Comparison of ENCODE assay signal across 14 cellular contexts in the genomic region with DNA sequence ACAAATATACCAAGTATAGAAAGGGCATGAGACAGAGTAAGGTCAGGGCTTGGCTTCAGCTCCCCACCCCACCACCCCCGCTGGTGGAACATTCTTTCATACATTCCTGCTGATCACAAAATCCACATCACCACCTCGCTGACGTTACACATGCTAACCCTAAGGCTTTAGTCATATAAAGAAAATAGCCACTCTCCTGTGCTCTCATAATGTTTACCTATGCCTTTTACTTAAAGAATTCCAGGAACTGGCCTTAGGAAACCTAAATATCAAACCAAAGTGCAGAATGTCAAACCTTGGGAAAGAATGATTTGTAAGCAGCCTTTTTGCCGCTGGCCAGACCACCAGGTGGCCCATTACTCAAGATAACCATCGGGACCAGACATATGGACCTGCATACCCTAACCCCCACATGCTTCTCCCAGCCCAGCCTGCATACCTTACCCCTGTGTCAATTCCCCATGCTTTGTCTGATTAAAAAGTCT.
DNase-seq lines count a peak whose midpoint lies in the region; ATAC-seq and TF ChIP-seq lines count a peak whose summit lies in the region.
"Had no signal": no experiment of that assay in that cellular context is flagged by ENCODE, and none has a peak within 500 bp of the region (broad histone marks: within the 10 kb centered on the region; RNA-seq: fewer than 3 reads in every experiment).

No MANE protein-coding gene starts in this region.

- H3K27ac ChIP-seq in cardiac muscle cell (peak overlapping the region; percentile 31), heart right ventricle (no peak overlapping the region), hepatocyte (no peak overlapping the region), tibial artery (peak overlapping the region; percentile 13 to 61)

- no peaks in the 10 kb centered on the region for H3K79me2 ChIP-seq in hepatocyte

- H3K9me2 ChIP-seq in hepatocyte (replicated peaks; ENCODE audit: insufficient read depth) = no peaks in the 10 kb centered on the region

- no peaks in the 10 kb centered on the region for H3K36me3 ChIP-seq in cardiac muscle cell
- no peaks in the 10 kb centered on the region for H3K36me3 ChIP-seq in heart right ventricle
- no peaks in the 10 kb centered on the region for H3K36me3 ChIP-seq in hepatocyte (replicated peaks; ENCODE audit: insufficient read depth, low read depth)
- H3K36me3 ChIP-seq in tibial artery = no peaks in the 10 kb centered on the region

- CTCF ChIA-PET in WTC11 (lab: Charles Lee) = interaction anchor here (1.0 kb wide), 1 partner anchor 139 kb away, joined by 4 read pairs; no protein-coding TSS in a partner anchor
- CTCF ChIA-PET in activated CD8-positive, alpha-beta T cell treated with anti-CD3 and anti-CD28 coated beads for 36 hours (lab: Charles Lee) = interaction anchor here (1.2 kb wide), 1 partner anchor 13 kb away, joined by 3 read pairs; no protein-coding TSS in a partner anchor

- ATAC-seq in heart right ventricle (no peak), WTC11 (peak; percentile 84)
- no peak for ATAC-seq in activated CD8-positive, alpha-beta T cell treated with anti-CD3 and anti-CD28 coated beads for 36 hours
- ATAC-seq: natural killer cell had no signal

- no peak overlapping the region for H3K4me3 ChIP-seq in cardiac muscle cell
- no peak overlapping the region for H3K4me3 ChIP-seq in heart right ventricle
- H3K4me3 ChIP-seq in hepatocyte = no peak overlapping the region
- no peak overlapping the region for H3K4me3 ChIP-seq in tibial artery

- POLR2A ChIA-PET in WTC11 (lab: Charles Lee) = no interaction called here
- POLR2A ChIA-PET in activated CD8-positive, alpha-beta T cell treated with anti-CD3 and anti-CD28 coated beads for 36 hours (lab: Charles Lee) = no interaction called here

- DNase-seq in cardiac muscle cell (ENCODE audit: low read depth in 1 of 2, low spot score in 1 of 2) (peak; percentile 30 to 80), heart right ventricle (no peak), WTC11 (ENCODE audit: low spot score) (no peak), hepatocyte (ENCODE audit: low spot score) (peak; percentile 41), tibial artery (no peak), SW 1271 (lab: John Stamatoyannopoulos, UW) (no peak), SW480 (ENCODE audit: low spot score) (no peak)
- DNase-seq in activated CD8-positive, alpha-beta T cell treated with anti-CD3 and anti-CD28 coated beads for 36 hours = no peak
- DNase-seq: ACHN; activated B cell treated with CpG ODN at 0.5 μM for 24 hours; natural killer cell; NCI-H187 treated with DMSO at 0.1 percent for 48 hours; stimulated activated CD4-positive, alpha-beta T cell treated with anti-CD3 and anti-CD28 coated beads, Interleukin-2, amount 100 ng/mL, for 24 hours had no signal

- H3K27me3 ChIP-seq in cardiac muscle cell (no peaks in the 10 kb centered on the region), heart right ventricle (peaks cover 0 to 15% (median 0%) of the 10 kb centered on the region in 7 donors), hepatocyte (no peaks in the 10 kb centered on the region), tibial artery (no peaks in the 10 kb centered on the region)

- TF ChIP-seq CTCF in cardiac muscle cell (IDR thresholded peaks at IDR 0.05; ENCODE audit: low read depth, low read length) (no peak), heart right ventricle (IDR thresholded peaks at IDR 0.05) (no peak), WTC11 (IDR thresholded peaks at IDR 0.05) (no peak), hepatocyte (IDR thresholded peaks at IDR 0.05; ENCODE audit: poor library complexity) (no peak), tibial artery (IDR thresholded peaks at IDR 0.05) (no peak)
- TF ChIP-seq CTCF in activated CD8-positive, alpha-beta T cell treated with anti-CD3 and anti-CD28 coated beads for 36 hours (IDR thresholded peaks at IDR 0.05) = no peak

- 49% methylated on average over 5 of the region's 5 CpGs for WGBS in heart right ventricle, 2 donors
- WGBS in hepatocyte (ENCODE audit: low lambda C conversion rate, missing lambda C conversion rate) = 32% methylated on average over 5 of the region's 5 CpGs

- peaks cover 3% of the 10 kb centered on the region; the same call in 1 of the 2 replicates for H3K27me3 Mint-ChIP-seq in WTC11 (ENCODE audit: low read depth)
- no peaks in the 10 kb centered on the region for H3K27me3 Mint-ChIP-seq in activated CD8-positive, alpha-beta T cell treated with anti-CD3 and anti-CD28 coated beads for 36 hours
- H3K27me3 Mint-ChIP-seq: activated B cell treated with CpG ODN at 0.5 μM for 24 hours had no signal

- peaks cover 18% of the 10 kb centered on the region for H3K4me1 ChIP-seq in cardiac muscle cell (ENCODE audit: low read depth)
- H3K4me1 ChIP-seq in heart right ventricle = no peaks in the 10 kb centered on the region
- no peaks in the 10 kb centered on the region for H3K4me1 ChIP-seq in hepatocyte (ENCODE audit: insufficient read depth)
- H3K4me1 ChIP-seq in tibial artery = peaks cover 0 to 17% (median 0%) of the 10 kb centered on the region in 4 donors

- H3K4me2 ChIP-seq in hepatocyte = no peak overlapping the region

- no peak overlapping the region for H3K4me3 Mint-ChIP-seq in WTC11
- no peak overlapping the region for H3K4me3 Mint-ChIP-seq in activated CD8-positive, alpha-beta T cell treated with anti-CD3 and anti-CD28 coated beads for 36 hours
- H3K4me3 Mint-ChIP-seq: activated B cell treated with CpG ODN at 0.5 μM for 24 hours; activated T-helper 1 cell treated with anti-CD3 and anti-CD28 coated beads, Interleukin-12 subunit alpha, Interleukin-12 subunit beta, Interleukin-2, Interleukin-4 antibody, amounts not matched to agents 30 ng/mL and 10 ng/mL and 1 ng/mL, durations not matched to agents 14 hours and 24 hours and 36 hours; natural killer cell had no signal

- peaks cover 21% of the 10 kb centered on the region for H3K4me1 Mint-ChIP-seq in WTC11
- peaks cover 21% of the 10 kb centered on the region for H3K4me1 Mint-ChIP-seq in activated CD8-positive, alpha-beta T cell treated with anti-CD3 and anti-CD28 coated beads for 36 hours (ENCODE audit: low read depth)
- H3K4me1 Mint-ChIP-seq: activated B cell treated with CpG ODN at 0.5 μM for 24 hours had no signal

- no peak overlapping the region for H2AFZ ChIP-seq in hepatocyte

- no peak overlapping the region for H3K27ac Mint-ChIP-seq in WTC11
- no peak overlapping the region for H3K27ac Mint-ChIP-seq in activated CD8-positive, alpha-beta T cell treated with anti-CD3 and anti-CD28 coated beads for 36 hours
- H3K27ac Mint-ChIP-seq: activated B cell treated with CpG ODN at 0.5 μM for 24 hours, natural killer cell had no signal

- H4K20me1 ChIP-seq in hepatocyte (ENCODE audit: insufficient read depth, poor library complexity, severe bottlenecking) = no peaks in the 10 kb centered on the region

- peaks cover 12% of the 10 kb centered on the region for H3K36me3 Mint-ChIP-seq in WTC11
- H3K36me3 Mint-ChIP-seq in activated CD8-positive, alpha-beta T cell treated with anti-CD3 and anti-CD28 coated beads for 36 hours (ENCODE audit: low read depth) = peaks cover 4% of the 10 kb centered on the region
- H3K36me3 Mint-ChIP-seq: natural killer cell had no signal

- peaks cover 23% of the 10 kb centered on the region for H3K9me3 Mint-ChIP-seq in WTC11
- H3K9me3 Mint-ChIP-seq in activated CD8-positive, alpha-beta T cell treated with anti-CD3 and anti-CD28 coated beads for 36 hours = no peaks in the 10 kb centered on the region
- H3K9me3 Mint-ChIP-seq: activated B cell treated with CpG ODN at 0.5 μM for 24 hours had no signal

- intact Hi-C loops in heart right ventricle (cut with DNase I) (no loop called here), tibial artery (cut with DNase I; ENCODE audit: low total_unique reads) (no loop called here)
- intact Hi-C loops in activated CD8-positive, alpha-beta T cell treated with anti-CD3 and anti-CD28 coated beads for 36 hours (cut with micrococcal nuclease) = no loop called here

- H3K9me3 ChIP-seq in cardiac muscle cell (ENCODE audit: low read depth) (no peaks in the 10 kb centered on the region), heart right ventricle (no peaks in the 10 kb centered on the region), hepatocyte (ENCODE audit: low read depth) (no peaks in the 10 kb centered on the region), tibial artery (no peaks in the 10 kb centered on the region)

TF ChIP-seq in WTC11, 78 proteins besides CTCF, POLR2A, EP300 and RAD21:
- TF ChIP-seq MXD4 (CRISPR knock-in tag; IDR thresholded peaks at IDR 0.05; ENCODE audit: borderline replicate concordance) (no peak), SMAD4 (CRISPR knock-in tag; IDR thresholded peaks at IDR 0.05) (no peak), CREM (CRISPR knock-in tag; IDR thresholded peaks at IDR 0.05) (no peak)
- TF ChIP-seq, protein P1, sequence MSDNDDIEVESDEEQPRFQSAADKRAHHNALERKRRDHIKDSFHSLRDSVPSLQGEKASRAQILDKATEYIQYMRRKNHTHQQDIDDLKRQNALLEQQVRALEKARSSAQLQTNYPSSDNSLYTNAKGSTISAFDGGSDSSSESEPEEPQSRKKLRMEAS (CRISPR knock-in tag; IDR thresholded peaks at IDR 0.05) = no peak
- TF ChIP-seq, protein P2, sequence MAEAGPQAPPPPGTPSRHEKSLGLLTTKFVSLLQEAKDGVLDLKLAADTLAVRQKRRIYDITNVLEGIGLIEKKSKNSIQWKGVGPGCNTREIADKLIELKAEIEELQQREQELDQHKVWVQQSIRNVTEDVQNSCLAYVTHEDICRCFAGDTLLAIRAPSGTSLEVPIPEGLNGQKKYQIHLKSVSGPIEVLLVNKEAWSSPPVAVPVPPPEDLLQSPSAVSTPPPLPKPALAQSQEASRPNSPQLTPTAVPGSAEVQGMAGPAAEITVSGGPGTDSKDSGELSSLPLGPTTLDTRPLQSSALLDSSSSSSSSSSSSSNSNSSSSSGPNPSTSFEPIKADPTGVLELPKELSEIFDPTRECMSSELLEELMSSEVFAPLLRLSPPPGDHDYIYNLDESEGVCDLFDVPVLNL (CRISPR knock-in tag; IDR thresholded peaks at IDR 0.05; ENCODE audit: borderline replicate concordance, low read depth) = no peak
- TF ChIP-seq, protein P3, sequence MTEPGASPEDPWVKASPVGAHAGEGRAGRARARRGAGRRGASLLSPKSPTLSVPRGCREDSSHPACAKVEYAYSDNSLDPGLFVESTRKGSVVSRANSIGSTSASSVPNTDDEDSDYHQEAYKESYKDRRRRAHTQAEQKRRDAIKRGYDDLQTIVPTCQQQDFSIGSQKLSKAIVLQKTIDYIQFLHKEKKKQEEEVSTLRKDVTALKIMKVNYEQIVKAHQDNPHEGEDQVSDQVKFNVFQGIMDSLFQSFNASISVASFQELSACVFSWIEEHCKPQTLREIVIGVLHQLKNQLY (CRISPR knock-in tag; IDR thresholded peaks at IDR 0.05) = no peak

Comparison
In these comparisons a context has a peak if more than half of its experiments do, and no peak if none do; other contexts are left out.
1. DNase-seq: peak in cardiac muscle cell (2 of 2) and hepatocyte (single experiment); none in heart right ventricle (0 of 2), WTC11 (single experiment), tibial artery (0 of 2), activated CD8-positive, alpha-beta T cell treated with anti-CD3 and anti-CD28 coated beads for 36 hours (single experiment), SW 1271 (0 of 2) and SW480 (single experiment).
2. H3K27ac ChIP-seq: peak in cardiac muscle cell (single experiment) and tibial artery (2 of 2); none in heart right ventricle (0 of 10) and hepatocyte (single experiment).